8 cellular contexts compared by ENCODE assay signal in the genomic region with DNA sequence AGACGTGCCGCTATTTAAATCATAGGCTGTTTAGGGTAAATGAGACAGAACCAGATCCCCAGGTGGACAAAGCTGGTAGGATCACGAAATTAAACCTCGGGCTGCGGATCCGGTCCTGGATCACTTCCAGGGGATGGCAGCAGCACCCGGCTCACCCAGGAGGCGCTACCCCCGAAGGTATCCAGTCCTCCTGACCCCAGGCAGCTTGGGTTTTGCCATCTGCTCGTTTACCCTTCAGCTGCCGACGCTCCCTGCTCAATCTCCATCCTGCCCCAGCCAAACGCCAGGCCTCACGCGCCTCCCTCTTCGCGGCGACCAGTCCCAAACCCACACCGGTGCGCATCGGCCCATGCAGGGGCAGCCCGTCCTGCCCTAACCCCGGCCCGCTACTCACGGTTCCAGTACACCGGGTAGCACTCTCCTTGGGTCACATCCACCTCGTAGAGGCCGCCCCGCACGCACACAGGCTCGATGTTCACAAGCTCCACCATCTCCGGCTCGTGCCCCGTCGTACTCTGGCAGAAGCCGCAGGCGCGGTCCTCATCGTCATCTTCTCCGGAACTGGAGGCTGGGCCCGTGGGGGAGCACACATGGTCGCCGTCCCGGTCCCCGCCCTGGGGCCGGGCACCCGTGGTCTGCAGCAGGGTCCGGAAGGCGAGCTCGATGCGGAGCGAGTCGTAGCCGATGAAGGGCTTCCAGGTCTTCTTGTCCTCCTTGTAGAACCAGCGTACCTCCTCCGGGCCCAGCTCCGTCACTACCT. TPM values are rescaled to one million over a fixed set of nuclear protein-coding genes. Genes with fewer than 3 reads are reported as not detected.
DNase-seq lines count a peak whose midpoint lies in the region; ATAC-seq and TF ChIP-seq lines count a peak whose summit lies in the region.

No MANE protein-coding gene starts in this region.

- peaks cover 35% of the 10 kb centered on the region for H4K20me1 ChIP-seq in neural progenitor cell (ENCODE audit: low read depth)

- H3K4me1 ChIP-seq in Panc1 (ENCODE audit: control insufficient read depth, insufficient read depth, low read length) (no peaks in the 10 kb centered on the region), neural progenitor cell (peaks cover 13% of the 10 kb centered on the region), subcutaneous abdominal adipose tissue (ENCODE audit: control insufficient read depth in 5 of 5, insufficient read depth in 5 of 5, low read length in 5 of 5) (peaks cover 0 to 39% (median 30%) of the 10 kb centered on the region in 5 donors)

- intact Hi-C loops in Panc1 (cut with micrococcal nuclease; ENCODE audit: unreplicated experiment): no loop called here

- TF ChIP-seq CTCF in HL-60 (IDR thresholded peaks at IDR 0.05; ENCODE audit: insufficient read depth, low read length) (no peak), Panc1 (IDR thresholded peaks at IDR 0.05) (peak; percentile 13; the same call in 1 of the 2 replicates), fibroblast of villous mesenchyme (IDR thresholded peaks at IDR 0.05; ENCODE audit: insufficient read depth, low read depth, low read length) (no peak), neural progenitor cell (IDR thresholded peaks at IDR 0.05) (peak; percentile 29)

- ATAC-seq in GM19397 (IDR thresholded peaks at IDR 0.05; ENCODE audit: unreplicated experiment): peak; percentile 27
- ATAC-seq in Panc1: peak; percentile 55

- CTCF ChIA-PET in Panc1 (lab: Charles Lee): no interaction called here

- H3K4me3 Mint-ChIP-seq in neural progenitor cell: peak overlapping the region; percentile 97

- H3K4me2 ChIP-seq in neural progenitor cell: peak overlapping the region; percentile 87

- BruUV-seq in Panc1 (replicated peaks; lab: Mats Ljungman, UMichigan): no TSS peak

- in situ Hi-C loops in Panc1 (cut with HindIII; ENCODE audit: low pct_unique_long_range_greater_than_20kb, low sequenced_read_pairs): no loop called here

- peaks cover 13% of the 10 kb centered on the region for H3K36me3 Mint-ChIP-seq in neural progenitor cell

- peak overlapping the region; percentile 92 for H2AFZ ChIP-seq in neural progenitor cell (replicated peaks)

- H3K27ac ChIP-seq in HL-60 (replicated peaks) (peak overlapping the region; percentile 75), Panc1 (ENCODE audit: low read length) (peak overlapping the region; percentile 74), neural progenitor cell (peak overlapping the region; percentile 90), subcutaneous abdominal adipose tissue (ENCODE audit: low read depth, low read length) (peak overlapping the region; percentile 52)

- H3K9me3 Mint-ChIP-seq in neural progenitor cell: peaks cover 4% of the 10 kb centered on the region

- peak overlapping the region; percentile 95 for H3K27ac Mint-ChIP-seq in neural progenitor cell

- H3F3A ChIP-seq in neural progenitor cell (ENCODE audit: low read depth): peaks cover 21% of the 10 kb centered on the region

- peak; percentile 71 for DNase-seq in CD1c-positive myeloid dendritic cell (ENCODE audit: extremely low spot score)
- peak in 1 of 2 experiments; percentile 49 for DNase-seq in HL-60 (ENCODE audit: low read depth in 1 of 2, low spot score in 1 of 2)
- no peak for DNase-seq in Panc1 (ENCODE audit: low read depth, low spot score)
- DNase-seq in activated effector memory CD4-positive, alpha-beta T cell treated with Interleukin-2 at 50 U/mL for 16 hours: peak; percentile 63
- DNase-seq in fibroblast of villous mesenchyme (ENCODE audit: low read depth): peak; percentile 43
- DNase-seq in neural progenitor cell (ENCODE audit: low spot score): peak; percentile 61

- POLR2A ChIA-PET in Panc1 (lab: Charles Lee): no interaction called here

- H3K27me3 Mint-ChIP-seq in neural progenitor cell (ENCODE audit: insufficient read depth, low read depth): no peaks in the 10 kb centered on the region

- H3K27me3 ChIP-seq in HL-60 (ENCODE audit: insufficient read depth, poor library complexity, severe bottlenecking) (no peaks in the 10 kb centered on the region), Panc1 (ENCODE audit: control insufficient read depth, insufficient read depth, low read length) (no peaks in the 10 kb centered on the region), neural progenitor cell (no peaks in the 10 kb centered on the region), subcutaneous abdominal adipose tissue (ENCODE audit: control insufficient read depth in 5 of 5, insufficient read depth in 4 of 5, low read length in 5 of 5) (no peaks in the 10 kb centered on the region)

- no peaks in the 10 kb centered on the region; the same call in none of the 2 replicates for H3K36me3 ChIP-seq in Panc1 (ENCODE audit: control insufficient read depth, insufficient read depth, low read length)
- no peaks in the 10 kb centered on the region for H3K36me3 ChIP-seq in neural progenitor cell
- no peaks in the 10 kb centered on the region for H3K36me3 ChIP-seq in subcutaneous abdominal adipose tissue (ENCODE audit: control insufficient read depth in 5 of 5, insufficient read depth in 5 of 5, low read length in 5 of 5)

- H3K4me1 Mint-ChIP-seq in neural progenitor cell: peaks cover 19% of the 10 kb centered on the region

- peak overlapping the region; percentile 93 for H3K4me3 ChIP-seq in HL-60 (replicated peaks; ENCODE audit: insufficient read depth, low read length)
- H3K4me3 ChIP-seq in Panc1 (ENCODE audit: low read depth in 2 of 2, low read length in 2 of 2): peak overlapping the region; percentile 74 to 82
- peak overlapping the region; percentile 86 for H3K4me3 ChIP-seq in fibroblast of villous mesenchyme (ENCODE audit: low read depth, low read length)
- peak overlapping the region; percentile 99 for H3K4me3 ChIP-seq in neural progenitor cell
- H3K4me3 ChIP-seq in subcutaneous abdominal adipose tissue (ENCODE audit: low read depth in 1 of 5, low read length in 5 of 5): peak overlapping the region; percentile 73 to 95 (median 86)

- H3K9me3 ChIP-seq in Panc1 (ENCODE audit: control insufficient read depth, insufficient read depth, low read depth, low read length): no peaks in the 10 kb centered on the region
- H3K9me3 ChIP-seq in neural progenitor cell (ENCODE audit: low read depth): no peaks in the 10 kb centered on the region
- H3K9me3 ChIP-seq in subcutaneous abdominal adipose tissue (ENCODE audit: control insufficient read depth in 5 of 5, low read length in 5 of 5): no peaks in the 10 kb centered on the region

- peaks cover 55% of the 10 kb centered on the region for H3K79me2 ChIP-seq in neural progenitor cell (ENCODE audit: low read depth)

- H3K9ac ChIP-seq in neural progenitor cell: peak overlapping the region; percentile 72
- peak overlapping the region; percentile 0 to 91 (median 81) for H3K9ac ChIP-seq in subcutaneous abdominal adipose tissue (ENCODE audit: low read length in 5 of 5)

RNA-seq across cellular contexts. Expression of a gene that starts 1.1 kb away (rescaled TPM):
- 10.6 TPM for total RNA-seq in Panc1 (2021; ENCODE audit: unreplicated experiment)
- polyA plus RNA-seq in Panc1 (2012; ENCODE audit: insufficient read length): 3.1 TPM
- total RNA-seq in fibroblast of villous mesenchyme: 41.9 and 42.7 TPM in 2 replicates
- total RNA-seq in neural progenitor cell (ENCODE audit: low replicate concordance): 20.2 and 30.2 TPM in 2 replicates

Comparison
In these comparisons a context has a peak if more than half of its experiments do, and no peak if none do; other contexts are left out.
1. CTCF ChIP-seq: peak in Panc1 (single experiment) and neural progenitor cell (single experiment); none in HL-60 (single experiment) and fibroblast of villous mesenchyme (single experiment).
2. Peak in every context shown above with its lines, with median percentiles within 50 percentile points of each other: H3K27ac ChIP-seq and H3K4me3 ChIP-seq.